ENCODE assay signal across 8 cellular contexts in the genomic region with DNA sequence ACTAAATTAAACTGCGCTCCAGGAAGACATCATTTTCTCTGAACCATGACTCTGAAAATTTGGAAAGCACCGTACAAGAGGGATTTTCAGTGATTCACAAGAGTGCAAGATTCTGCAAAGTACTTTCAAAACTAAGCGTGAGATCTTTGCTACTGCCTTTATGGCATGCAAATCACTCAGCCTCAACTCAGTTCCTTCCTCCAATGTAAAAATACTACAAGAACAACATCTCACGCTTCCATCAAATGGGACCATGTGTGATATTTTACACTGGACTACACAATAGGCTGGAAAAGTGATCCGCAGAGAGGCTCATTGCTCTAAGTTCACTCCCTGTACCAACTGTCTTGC. TPM values are rescaled to one million over a fixed set of nuclear protein-coding genes. Genes with fewer than 3 reads are reported as not detected.
DNase-seq lines count a peak whose midpoint lies in the region; ATAC-seq and TF ChIP-seq lines count a peak whose summit lies in the region.

No MANE protein-coding gene starts in this region.

- peak overlapping the region; percentile 95 for H3K4me2 ChIP-seq in HCT116 (ENCODE audit: low read length)

- CTCF ChIA-PET in HCT116 (lab: Charles Lee), result interaction anchor here (1.5 kb wide), 1 partner anchor 19 kb away, joined by 9 read pairs; no protein-coding TSS in a partner anchor
- CTCF ChIA-PET in Panc1 (lab: Charles Lee), result no interaction called here

- no peaks in the 10 kb centered on the region for H3K9me2 ChIP-seq in HCT116 (ENCODE audit: insufficient read depth)

- TF ChIP-seq RAD21 in HCT116 (IDR thresholded peaks at IDR 0.05; ENCODE audit: low read depth), result no peak

- no peak for TF ChIP-seq CTCF in HCT116 (IDR thresholded peaks at IDR 0.05 in 2 of 3, conservative IDR thresholded peaks at IDR 0.05 in 1 of 3; ENCODE audit: borderline replicate concordance in 1 of 3, insufficient read depth in 1 of 3, low read depth in 2 of 3, low read length in 2 of 3)
- no peak for TF ChIP-seq CTCF in Panc1 (IDR thresholded peaks at IDR 0.05)
- no peak for TF ChIP-seq CTCF in tibial nerve (IDR thresholded peaks at IDR 0.05)

- H3K27me3 ChIP-seq in HCT116 (ENCODE audit: insufficient read depth, low read length) (no peaks in the 10 kb centered on the region), Panc1 (ENCODE audit: control insufficient read depth, insufficient read depth, low read length) (no peaks in the 10 kb centered on the region), iPS-15b (ENCODE audit: control insufficient read depth, insufficient read depth, low read length) (peaks cover 32% of the 10 kb centered on the region), tibial nerve (no peaks in the 10 kb centered on the region)

- no peak for TF ChIP-seq EP300 in tibial nerve (IDR thresholded peaks at IDR 0.05)

- POLR2A ChIA-PET in HCT116 (lab: Charles Lee) (no interaction called here), Panc1 (lab: Charles Lee) (no interaction called here)

- in situ Hi-C loops in Panc1 (cut with HindIII; ENCODE audit: low pct_unique_long_range_greater_than_20kb, low sequenced_read_pairs), result no loop called here

- H3K4me3 ChIP-seq in HCT116 (replicated peaks in 1 of 2; ENCODE audit: low read depth in 1 of 2, low read length in 2 of 2) (peak overlapping the region; percentile 66 to 84), Panc1 (ENCODE audit: low read depth in 2 of 2, low read length in 2 of 2) (peak overlapping the region; percentile 71 to 74), iPS-15b (ENCODE audit: low read depth, low read length) (peak overlapping the region; percentile 63), tibial nerve (peak overlapping the region; percentile 79 to 91 (median 84))

- WGBS in tibial nerve, 2 donors, result 65 to 69% methylated on average over 5 of the region's 5 CpGs

- ATAC-seq in GM18511 (IDR thresholded peaks at IDR 0.05; ENCODE audit: unreplicated experiment), result peak; percentile 42
- no peak for ATAC-seq in HCT116
- ATAC-seq in Panc1, result no peak

- H2AFZ ChIP-seq in HCT116 (ENCODE audit: low read depth, low read length, poor library complexity, severe bottlenecking), result peak overlapping the region; percentile 94

- no peaks in the 10 kb centered on the region for H4K20me1 ChIP-seq in HCT116 (ENCODE audit: insufficient read depth)

- TF ChIP-seq POLR2A in HCT116 (IDR thresholded peaks at IDR 0.05; ENCODE audit: borderline replicate concordance, extremely low read depth, insufficient read depth, insufficient read length) (no peak), tibial nerve (IDR thresholded peaks at IDR 0.05) (no peak)

- RAD21 ChIA-PET in HCT116 (lab: Charles Lee; ENCODE audit: low non-redundant PET in 1 of 2, low total read pairs in 2 of 2, uncharacterized antibody in 2 of 2, unreplicated experiment in 2 of 2), result no interaction called here

- intact Hi-C loops in HCT116 (cut with micrococcal nuclease), result loop anchor here (10.0 kb wide), 1 partner anchor 281 kb away; no protein-coding TSS in a partner anchor
- intact Hi-C loops in Panc1 (cut with micrococcal nuclease; ENCODE audit: unreplicated experiment), result no loop called here

- BruUV-seq in HCT116 (replicated peaks; lab: Mats Ljungman, UMichigan), result no TSS peak
- no TSS peak for BruUV-seq in Panc1 (replicated peaks; lab: Mats Ljungman, UMichigan)

- H3K27ac ChIP-seq in HCT116 (ENCODE audit: low read depth, low read length) (no peak overlapping the region), Panc1 (ENCODE audit: low read length) (no peak overlapping the region), tibial nerve (peak overlapping the region in 3 of 4 donors; percentile 74 to 87 (median 85))

- DNase-seq in HCT116 (ENCODE audit: low read depth, low spot score), result no peak
- no peak for DNase-seq in Panc1 (ENCODE audit: low read depth, low spot score)
- no peak for DNase-seq in tibial nerve (ENCODE audit: low spot score in 2 of 2)
- DNase-seq in NCI-H2171 (lab: John Stamatoyannopoulos, UW), result no peak
- DNase-seq in kidney tubule cell (ENCODE audit: low spot score), result no peak
- no peak for DNase-seq in SW 1271 (lab: John Stamatoyannopoulos, UW)

- no peaks in the 10 kb centered on the region for H3K79me2 ChIP-seq in HCT116 (ENCODE audit: insufficient read depth, low read length)

- H3K4me1 ChIP-seq in HCT116 (ENCODE audit: control insufficient read depth in 1 of 2, insufficient read depth in 2 of 2, low read length in 2 of 2) (peaks cover 5 to 14% of the 10 kb centered on the region in 2 experiments; a peak in 3 of 4 replicates), Panc1 (ENCODE audit: control insufficient read depth, insufficient read depth, low read length) (peaks cover 5% of the 10 kb centered on the region; the same call in 1 of the 2 replicates), iPS-15b (ENCODE audit: control insufficient read depth, insufficient read depth, low read length) (peaks cover 6% of the 10 kb centered on the region), tibial nerve (peaks cover 0 to 25% (median 2%) of the 10 kb centered on the region in 4 donors)

- H3K9me3 ChIP-seq in HCT116 (ENCODE audit: control insufficient read depth in 1 of 2, insufficient read depth in 1 of 2, low read depth in 1 of 2, low read length in 2 of 2), result no peaks in the 10 kb centered on the region
- no peaks in the 10 kb centered on the region for H3K9me3 ChIP-seq in Panc1 (ENCODE audit: control insufficient read depth, insufficient read depth, low read depth, low read length)
- H3K9me3 ChIP-seq in iPS-15b (ENCODE audit: control insufficient read depth, insufficient read depth, low read length), result no peaks in the 10 kb centered on the region
- H3K9me3 ChIP-seq in tibial nerve, result no peaks in the 10 kb centered on the region

- no peak overlapping the region for H3K9ac ChIP-seq in HCT116 (ENCODE audit: low read length)
- H3K9ac ChIP-seq in iPS-15b (ENCODE audit: low read depth, low read length), result no peak overlapping the region

- H3K36me3 ChIP-seq in HCT116 (ENCODE audit: control insufficient read depth in 1 of 2, insufficient read depth in 2 of 2, low read length in 2 of 2) (no peaks in the 10 kb centered on the region), Panc1 (ENCODE audit: control insufficient read depth, insufficient read depth, low read length) (no peaks in the 10 kb centered on the region), iPS-15b (ENCODE audit: control insufficient read depth, insufficient read depth, low read length) (no peaks in the 10 kb centered on the region), tibial nerve (no peaks in the 10 kb centered on the region)

TF ChIP-seq in HCT116, 20 proteins besides CTCF, POLR2A, EP300 and RAD21:
- TF ChIP-seq POLR2AphosphoS5 (IDR thresholded peaks at IDR 0.05; ENCODE audit: low read depth, low read length), result no peak
TF ChIP-seq in HCT116: peak in this region for 0.

RNA-seq across cellular contexts. Expression of gene IL15, which starts 0.7 kb away (rescaled TPM):
- total RNA-seq in HCT116 (2021; ENCODE audit: unreplicated experiment) (1.2 TPM), Panc1 (2021; ENCODE audit: unreplicated experiment) (2.7 TPM), tibial nerve (1 to 10 TPM; 2.4 to 8.1 (median 6.4) TPM)
- 0.62 and 0.75 TPM in 2 replicates for polyA plus RNA-seq in HCT116 (2012)
- polyA plus RNA-seq in Panc1 (2012; ENCODE audit: insufficient read length), result 1.2 TPM

Comparison
In these comparisons a context has a peak if more than half of its experiments do, and no peak if none do; other contexts are left out.
1. H3K27ac ChIP-seq: peak in tibial nerve (3 of 4); none in HCT116 (single experiment) and Panc1 (single experiment).
2. Peak in every context shown above with its lines, with median percentiles within 50 percentile points of each other: H3K4me3 ChIP-seq.